In the genomic region with DNA sequence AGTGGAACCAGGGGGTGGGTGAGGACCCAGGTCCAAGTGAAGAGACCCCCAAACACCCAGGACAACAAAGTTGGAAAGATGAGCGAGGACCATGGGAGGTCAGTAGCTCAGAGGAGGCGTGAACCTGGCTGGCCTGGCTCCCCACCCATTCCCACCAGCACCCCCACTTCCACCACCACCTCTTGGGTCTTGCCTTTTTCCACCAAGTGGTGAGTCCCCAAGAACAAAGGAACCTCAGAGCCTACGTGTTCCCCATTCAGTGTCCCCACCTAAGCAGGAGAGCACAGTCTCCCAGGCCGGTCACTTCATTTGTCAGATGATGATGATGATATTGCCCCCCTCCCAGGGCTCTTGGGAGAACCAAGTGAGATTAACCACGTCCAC, we compare ENCODE assay signal across 1 cellular context.
TF ChIP-seq lines count a peak whose summit lies in the region.

No MANE protein-coding gene starts in this region.

TF ChIP-seq in HepG2, 621 proteins besides CTCF, POLR2A, EP300 and RAD21:
- TF ChIP-seq ZMAT3 (CRISPR knock-in tag; conservative IDR thresholded peaks at IDR 0.05) (0 out of 2 replicates have a peak, but pooled peaks have one; percentile 27), NKX3-1 (CRISPR knock-in tag; IDR thresholded peaks at IDR 0.05) (no peak), ZNF343 (CRISPR knock-in tag; IDR thresholded peaks at IDR 0.05) (peak; percentile 50; the same call in 1 of the 2 replicates), ZNF253 (CRISPR knock-in tag; IDR thresholded peaks at IDR 0.05; ENCODE audit: borderline replicate concordance) (0 out of 2 replicates have a peak, but pooled peaks have one; percentile 29), ZSCAN21 (CRISPR knock-in tag; IDR thresholded peaks at IDR 0.05; ENCODE audit: borderline replicate concordance) (0 out of 2 replicates have a peak, but pooled peaks have one; percentile 37), XRCC5 (optimal IDR thresholded peaks at IDR 0.05; ENCODE audit: low read length) (no peak), ZNF556 (CRISPR knock-in tag; IDR thresholded peaks at IDR 0.05; ENCODE audit: borderline replicate concordance) (0 out of 2 replicates have a peak, but pooled peaks have one; percentile 2), TMF1 (CRISPR knock-in tag; IDR thresholded peaks at IDR 0.05; ENCODE audit: low read depth) (0 out of 2 replicates have a peak, but pooled peaks have one; percentile 24)
- TF ChIP-seq, protein P1, sequence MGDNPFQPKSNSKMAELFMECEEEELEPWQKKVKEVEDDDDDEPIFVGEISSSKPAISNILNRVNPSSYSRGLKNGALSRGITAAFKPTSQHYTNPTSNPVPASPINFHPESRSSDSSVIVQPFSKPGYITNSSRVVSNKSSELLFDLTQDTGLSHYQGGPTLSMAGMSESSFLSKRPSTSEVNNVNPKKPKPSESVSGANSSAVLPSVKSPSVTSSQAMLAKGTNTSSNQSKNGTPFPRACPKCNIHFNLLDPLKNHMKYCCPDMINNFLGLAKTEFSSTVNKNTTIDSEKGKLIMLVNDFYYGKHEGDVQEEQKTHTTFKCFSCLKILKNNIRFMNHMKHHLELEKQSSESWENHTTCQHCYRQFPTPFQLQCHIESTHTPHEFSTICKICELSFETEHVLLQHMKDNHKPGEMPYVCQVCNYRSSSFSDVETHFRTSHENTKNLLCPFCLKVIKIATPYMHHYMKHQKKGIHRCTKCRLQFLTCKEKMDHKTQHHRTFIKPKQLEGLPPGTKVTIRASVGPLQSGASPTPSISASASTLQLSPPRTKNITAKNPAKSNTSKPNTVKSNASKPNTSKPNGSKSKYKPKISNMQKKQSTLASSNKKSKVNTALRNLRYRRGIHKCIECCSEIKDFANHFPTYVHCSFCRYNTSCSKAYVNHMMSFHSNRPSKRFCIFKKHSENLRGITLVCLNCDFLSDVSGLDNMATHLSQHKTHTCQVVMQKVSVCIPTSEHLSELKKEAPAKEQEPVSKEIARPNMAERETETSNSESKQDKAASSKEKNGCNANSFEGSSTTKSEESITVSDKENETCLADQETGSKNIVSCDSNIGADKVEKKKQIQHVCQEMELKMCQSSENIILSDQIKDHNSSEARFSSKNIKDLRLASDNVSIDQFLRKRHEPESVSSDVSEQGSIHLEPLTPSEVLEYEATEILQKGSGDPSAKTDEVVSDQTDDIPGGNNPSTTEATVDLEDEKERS (CRISPR knock-in tag; IDR thresholded peaks at IDR 0.05) = peak; percentile 49; the same call in 1 of the 2 replicates
- TF ChIP-seq, protein P2, sequence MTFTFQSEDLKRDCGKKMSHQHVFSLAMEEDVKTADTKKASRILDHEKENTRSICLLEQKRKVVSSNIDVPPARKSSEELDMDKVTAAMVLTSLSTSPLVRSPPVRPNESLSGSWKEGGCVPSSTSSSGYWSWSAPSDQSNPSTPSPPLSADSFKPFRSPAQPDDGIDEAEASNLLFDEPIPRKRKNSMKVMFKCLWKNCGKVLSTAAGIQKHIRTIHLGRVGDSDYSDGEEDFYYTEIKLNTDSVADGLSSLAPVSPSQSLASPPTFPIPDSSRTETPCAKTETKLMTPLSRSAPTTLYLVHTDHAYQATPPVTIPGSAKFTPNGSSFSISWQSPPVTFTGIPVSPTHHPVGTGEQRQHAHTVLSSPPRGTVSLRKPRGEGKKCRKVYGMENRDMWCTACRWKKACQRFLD (CRISPR knock-in tag; IDR thresholded peaks at IDR 0.05; ENCODE audit: borderline replicate concordance) = 0 out of 2 replicates have a peak, but pooled peaks have one; percentile 52
